In the genomic region with DNA sequence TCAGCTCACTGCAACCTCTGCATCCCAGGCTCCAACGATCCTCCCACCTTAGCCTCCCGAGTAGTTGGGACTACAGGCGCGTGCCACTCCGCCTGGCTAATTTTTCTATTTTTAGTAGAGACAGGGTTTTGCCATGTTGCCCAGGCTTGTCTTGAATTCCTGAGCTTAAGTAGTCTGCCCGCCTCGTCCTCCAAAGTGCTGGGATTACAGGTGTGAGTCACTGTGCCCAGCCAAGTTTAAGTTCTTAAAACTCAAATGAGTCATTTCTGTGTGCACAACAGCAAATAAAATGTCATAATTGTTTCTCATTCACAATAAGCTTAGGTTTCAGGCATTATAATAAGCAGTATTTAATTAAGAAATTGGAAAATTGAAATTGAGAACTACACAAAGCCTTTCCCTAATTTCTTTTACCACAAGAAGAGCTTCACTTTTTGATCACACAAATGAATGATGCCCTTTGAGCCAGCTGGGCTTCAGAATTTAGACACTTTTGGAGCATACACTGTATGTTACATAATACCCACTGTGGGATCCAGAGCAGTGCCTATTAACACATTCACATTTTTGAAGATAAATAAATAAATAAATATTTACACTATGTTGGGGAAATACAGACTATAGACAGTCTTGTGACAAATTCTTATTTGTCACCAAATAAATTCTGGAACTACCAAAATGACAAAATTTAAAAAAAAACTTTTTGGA, we compare ENCODE assay signal across 13 cellular contexts. TPM values are rescaled to one million over a fixed set of nuclear protein-coding genes. Genes with fewer than 3 reads are reported as not detected.
DNase-seq lines count a peak whose midpoint lies in the region; ATAC-seq, FAIRE-seq and TF ChIP-seq lines count a peak whose summit lies in the region.
"Had no signal": no experiment of that assay in that cellular context is flagged by ENCODE, and none has a peak within 500 bp of the region (broad histone marks: within the 10 kb centered on the region; RNA-seq: fewer than 3 reads in every experiment).

No MANE protein-coding gene starts in this region.

- no peak for TF ChIP-seq POLR2A in A549 (IDR thresholded peaks at IDR 0.05; ENCODE audit: low read length)

- H3K27ac ChIP-seq in A549 (peak overlapping the region; percentile 66 to 81), hepatocyte (no peak overlapping the region), aorta (ENCODE audit: low read depth in 1 of 2, low read length in 2 of 2) (no peak overlapping the region)
- H3K27ac ChIP-seq: right lobe of liver had no signal

- POLR2A ChIA-PET in A549 (lab: Yijun Ruan, JAX) = interaction anchor here (1.2 to 2.7 kb wide), 3 partner anchors 8 to 160 kb away, joined by 3 to 28 read pairs (median 6); a partner anchor contains a TSS

- DNase-seq in A549 (ENCODE audit: low read depth in 1 of 2, low spot score in 1 of 2) = peak in 1 of 2 experiments; percentile 81
- peak; percentile 96 for DNase-seq in HT1080 (ENCODE audit: low read depth)
- peak; percentile 53 for DNase-seq in amniotic stem cell (lab: John Stamatoyannopoulos, UW)
- peak; percentile 32 for DNase-seq in hepatocyte (ENCODE audit: low spot score)
- DNase-seq in NCI-H2107 treated with DMSO at 0.1 percent for 48 hours (lab: John Stamatoyannopoulos, UW; ENCODE audit: unreplicated experiment) = no peak
- DNase-seq in activated CD8-positive, alpha-beta memory T cell treated with anti-CD3 and anti-CD28 coated beads, Interleukin-2, amount 50 U/mL, for 4 hours = no peak
- DNase-seq in aorta = no peak
- no peak for DNase-seq in activated effector memory CD4-positive, alpha-beta T cell treated with Interleukin-2 at 50 U/mL for 16 hours
- DNase-seq: mesendoderm, NCI-H510A, right lobe of liver, T-cell had no signal

- CTCF ChIA-PET in A549 (lab: Yijun Ruan, JAX) = interaction anchor here (1.6 to 1.7 kb wide), 2 partner anchors 9 to 50 kb away, joined by 4 to 6 read pairs; a partner anchor contains a TSS

- TF ChIP-seq RAD21 in A549 (conservative IDR thresholded peaks at IDR 0.05 in 1 of 2, IDR thresholded peaks at IDR 0.05 in 1 of 2) = no peak

- TF ChIP-seq EP300 in A549 (IDR thresholded peaks at IDR 0.05) = no peak

- no peaks in the 10 kb centered on the region for H4K20me1 ChIP-seq in hepatocyte (ENCODE audit: insufficient read depth, poor library complexity, severe bottlenecking)

- intact Hi-C loops in aorta (cut with DNase I) = no loop called here

- H3K4me3 ChIP-seq in A549 (no peak overlapping the region), hepatocyte (no peak overlapping the region), aorta (ENCODE audit: low read length in 2 of 2) (no peak overlapping the region)
- H3K4me3 ChIP-seq: right lobe of liver had no signal

- H3K4me2 ChIP-seq in A549 (peak overlapping the region; percentile 57), hepatocyte (no peak overlapping the region)

- peak; percentile 61 for FAIRE-seq in A549 (lab: Jason Lieb, UNC)

- no peaks in the 10 kb centered on the region for H3K79me2 ChIP-seq in hepatocyte

- no peaks in the 10 kb centered on the region for H3K36me3 ChIP-seq in hepatocyte (replicated peaks; ENCODE audit: insufficient read depth, low read depth)
- H3K36me3 ChIP-seq in aorta (ENCODE audit: control insufficient read depth in 1 of 2, insufficient read depth in 2 of 2, low read length in 1 of 2) = no peaks in the 10 kb centered on the region
- H3K36me3 ChIP-seq: right lobe of liver had no signal

- H3K4me1 ChIP-seq in A549 (peaks cover 32% of the 10 kb centered on the region), hepatocyte (ENCODE audit: insufficient read depth) (no peaks in the 10 kb centered on the region), aorta (ENCODE audit: control insufficient read depth in 1 of 2, insufficient read depth in 2 of 2, low read length in 2 of 2) (no peaks in the 10 kb centered on the region)
- H3K4me1 ChIP-seq: right lobe of liver had no signal

- no peaks in the 10 kb centered on the region for H3K9me3 ChIP-seq in A549
- H3K9me3 ChIP-seq in hepatocyte (ENCODE audit: low read depth) = no peaks in the 10 kb centered on the region
- no peaks in the 10 kb centered on the region for H3K9me3 ChIP-seq in aorta (ENCODE audit: control insufficient read depth, low read length)
- H3K9me3 ChIP-seq: right lobe of liver had no signal

- ATAC-seq in A549 (peak; percentile 83 to 87; a peak in 5 of 6 replicates), aorta (ENCODE audit: low FRiP score) (no peak)
- ATAC-seq: T-cell had no signal

- no peaks in the 10 kb centered on the region for H3K9me2 ChIP-seq in hepatocyte (replicated peaks; ENCODE audit: insufficient read depth)

- TF ChIP-seq CTCF in A549 (IDR thresholded peaks at IDR 0.05) (no peak), hepatocyte (IDR thresholded peaks at IDR 0.05; ENCODE audit: poor library complexity) (no peak)

- WGBS in A549 (ENCODE audit: missing lambda C conversion rate) = 1% methylated on average over 7 of the region's 7 CpGs
- WGBS in hepatocyte (ENCODE audit: low lambda C conversion rate, missing lambda C conversion rate) = 79% methylated on average over 7 of the region's 7 CpGs
- WGBS in aorta, 2 donors = 76 to 79% methylated on average over 7 of the region's 7 CpGs

- no peak overlapping the region for H2AFZ ChIP-seq in hepatocyte

- H3K27me3 ChIP-seq in hepatocyte (no peaks in the 10 kb centered on the region), aorta (ENCODE audit: control insufficient read depth in 1 of 2, insufficient read depth in 2 of 2, low read length in 1 of 2) (no peaks in the 10 kb centered on the region)
- H3K27me3 ChIP-seq: right lobe of liver had no signal

TF ChIP-seq in A549, 52 proteins besides CTCF, POLR2A, EP300 and RAD21:
- TF ChIP-seq, protein P1, sequence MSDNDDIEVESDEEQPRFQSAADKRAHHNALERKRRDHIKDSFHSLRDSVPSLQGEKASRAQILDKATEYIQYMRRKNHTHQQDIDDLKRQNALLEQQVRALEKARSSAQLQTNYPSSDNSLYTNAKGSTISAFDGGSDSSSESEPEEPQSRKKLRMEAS (IDR thresholded peaks at IDR 0.05) = no peak
- TF ChIP-seq JUN (IDR thresholded peaks at IDR 0.05) (peak in 1 of 2 experiments; percentile 34; a peak in 2 of 5 replicates), FOSL2 (IDR thresholded peaks at IDR 0.05) (peak; percentile 75), FOSL2 (CRISPR knock-in tag; IDR thresholded peaks at IDR 0.05) (peak; percentile 86), JUNB (IDR thresholded peaks at IDR 0.05) (peak; percentile 73), SREBF2 (IDR thresholded peaks at IDR 0.05) (no peak), CEBPB (IDR thresholded peaks at IDR 0.05) (peak; percentile 16 to 22; a peak in 1 of 4 replicates), GATA3 (IDR thresholded peaks at IDR 0.05; ENCODE audit: borderline replicate concordance) (peak; percentile 21; the same call in 1 of the 2 replicates)

RNA-seq across cellular contexts. Expression of a gene that starts 8.6 kb away (rescaled TPM):
- polyA plus RNA-seq in A549 (2011; rRNA removed) (72.2 and 88.0 TPM in 2 replicates), A549 (2017; fragmentation: RNase III; extraction: RNeasy Plus Mini Kit Qiagen cat#74134 plus additional on column Dnase treatment) (46.0 to 47.3 TPM (median 46.8 TPM) in 3 replicates), hepatocyte (30.2 and 33.6 TPM in 2 replicates), aorta (10 to 100 TPM; 13.5 to 41.3 TPM)
- polyA plus RNA-seq in A549 (2012; cell fraction: cytosol; rRNA removed) = 29.0 and 29.7 TPM in 2 replicates
- polyA plus RNA-seq in A549 (2012; cell fraction: nucleus; rRNA removed) = 12.3 and 18.2 TPM in 2 replicates
- 21.4 and 24.3 TPM in 2 replicates for polyA minus RNA-seq in A549 (2011; rRNA and poly(A)+ RNA removed)
- total RNA-seq in HT1080 (2014; rRNA removed; shearing (Covaris generic)) = 84.9 and 111 TPM in 2 replicates
- 78.4 and 93.0 TPM in 2 replicates for polyA plus RNA-seq in HT1080 (2015; cell fraction: cytosol; rRNA removed)
- 83.1 and 89.4 TPM in 2 replicates for polyA plus RNA-seq in HT1080 (2015; cell fraction: nucleus; rRNA removed)
- total RNA-seq in hepatocyte (45.8 and 52.9 TPM in 2 replicates), aorta (10 to 100 TPM; 35.2 TPM)

RNA-seq across cellular contexts. Expression of a gene that starts 50.5 kb away (rescaled TPM):
- polyA plus RNA-seq in A549 (2011; rRNA removed) (0.28 and 0.39 TPM in 2 replicates), A549 (2017; fragmentation: RNase III; extraction: RNeasy Plus Mini Kit Qiagen cat#74134 plus additional on column Dnase treatment) (0.31 to 0.46 TPM (median 0.45 TPM) in 3 replicates), hepatocyte (1.2 and 1.3 TPM in 2 replicates), aorta (1 to 10 TPM in 1 of 2 donors, under 1 TPM in 1; 0.13 to 2.3 TPM)
- polyA plus RNA-seq in A549 (2012; cell fraction: cytosol; rRNA removed) = 0.12 and 0.17 TPM in 2 replicates
- polyA plus RNA-seq in A549 (2012; cell fraction: nucleus; rRNA removed) = 0.07 TPM in 2 replicates
- 0.12 and 0.15 TPM in 2 replicates for polyA minus RNA-seq in A549 (2011; rRNA and poly(A)+ RNA removed)
- total RNA-seq in HT1080 (2014; rRNA removed; shearing (Covaris generic)) = 0.02 and 0.03 TPM in 2 replicates
- 0.03 and 0.07 TPM in 2 replicates for polyA plus RNA-seq in HT1080 (2015; cell fraction: cytosol; rRNA removed)
- not detected in 2 replicates for polyA plus RNA-seq in HT1080 (2015; cell fraction: nucleus; rRNA removed)
- total RNA-seq in hepatocyte (2.0 and 3.1 TPM in 2 replicates), aorta (1 to 10 TPM; 1.7 to 3.2 TPM)
- total RNA-seq: T-cell had no signal
- polyA plus RNA-seq: IgD-negative memory B cell had no signal

Comparison
In these comparisons a context has a peak if more than half of its experiments do, and no peak if none do; other contexts are left out.
1. DNase-seq: peak in HT1080 (single experiment), amniotic stem cell (single experiment) and hepatocyte (single experiment); none in NCI-H2107 treated with DMSO at 0.1 percent for 48 hours (single experiment), activated CD8-positive, alpha-beta memory T cell treated with anti-CD3 and anti-CD28 coated beads, Interleukin-2, amount 50 U/mL, for 4 hours (single experiment), aorta (0 of 2) and activated effector memory CD4-positive, alpha-beta T cell treated with Interleukin-2 at 50 U/mL for 16 hours (single experiment).
2. H3K27ac ChIP-seq: peak in A549 (2 of 2); none in hepatocyte (single experiment) and aorta (0 of 2).